Comparison of ENCODE assay signal across 9 cellular contexts in genomic region chr13:111006508-111007031, GRCh38.
DNase-seq lines count a peak whose midpoint lies in the region; ATAC-seq and TF ChIP-seq lines count a peak whose summit lies in the region.
"Had no signal": no experiment of that assay in that cellular context is flagged by ENCODE, and none has a peak within 500 bp of the region (broad histone marks: within the 10 kb centered on the region; RNA-seq: fewer than 3 reads in every experiment).

No MANE protein-coding gene starts in this region.

- H3K4me1 ChIP-seq in spleen, result peaks cover 0 to 26% (median 12%) of the 10 kb centered on the region in 6 donors

- DNase-seq in H7, result peak; percentile 44
- peak; percentile 95 for DNase-seq in chondrocyte (ENCODE audit: low spot score)
- DNase-seq in left kidney (ENCODE audit: low read depth, low spot score), result peak; percentile 53
- DNase-seq in spleen, result no peak
- no peak for DNase-seq in OCI-M1 (lab: John Stamatoyannopoulos, UW)
- no peak for DNase-seq in glutamatergic neuron
- no peak for DNase-seq in NCI-H524 treated with DMSO at 0.1 percent for 48 hours (lab: John Stamatoyannopoulos, UW)

- peaks cover 27% of the 10 kb centered on the region for H3K4me1 Mint-ChIP-seq in chondrocyte (ENCODE audit: low read depth)
- H3K4me1 Mint-ChIP-seq in glutamatergic neuron (ENCODE audit: low read depth, unreplicated experiment), result no peaks in the 10 kb centered on the region

- H3K27ac ChIP-seq in spleen, result peak overlapping the region; percentile 55 to 85 (median 80)

- H3K9me3 ChIP-seq in spleen, result peaks cover 0 to 10% (median 0%) of the 10 kb centered on the region in 8 donors

- 61 to 81% (median 72%) methylated on average over 13 of the region's 13 CpGs for WGBS in spleen, 5 donors

- intact Hi-C loops in spleen (cut with DNase I; ENCODE audit: low total_unique reads), result no loop called here

- H3K27ac Mint-ChIP-seq in chondrocyte (ENCODE audit: unreplicated experiment) (peak overlapping the region; percentile 95), glutamatergic neuron (ENCODE audit: unreplicated experiment) (no peak overlapping the region)
- H3K27ac Mint-ChIP-seq: dendritic cell treated with granulocyte-macrophage colony-stimulating factor and Interleukin-4, amounts not matched to agents 40 ng/mL and 50 ng/mL, for 4 days had no signal

- H3K36me3 Mint-ChIP-seq in chondrocyte (ENCODE audit: low read depth) (no peaks in the 10 kb centered on the region), glutamatergic neuron (ENCODE audit: unreplicated experiment) (no peaks in the 10 kb centered on the region)

- H3K27me3 ChIP-seq in H7 (ENCODE audit: control insufficient read depth, insufficient read depth, low read length) (no peaks in the 10 kb centered on the region), spleen (replicated peaks in 1 of 7) (no peaks in the 10 kb centered on the region)

- ATAC-seq in GM21786 (IDR thresholded peaks at IDR 0.05; ENCODE audit: unreplicated experiment), result no peak

- TF ChIP-seq POLR2A in spleen (IDR thresholded peaks at IDR 0.05), result no peak

- H3K27me3 Mint-ChIP-seq in chondrocyte (ENCODE audit: low read depth) (no peaks in the 10 kb centered on the region), glutamatergic neuron (ENCODE audit: unreplicated experiment) (no peaks in the 10 kb centered on the region)

- H3K36me3 ChIP-seq in H7 (replicated peaks; ENCODE audit: control insufficient read depth, insufficient read depth, low read length) (no peaks in the 10 kb centered on the region), spleen (no peaks in the 10 kb centered on the region)

- H3K4me3 ChIP-seq in H7 (ENCODE audit: insufficient read depth, low read depth, low read length) (no peak overlapping the region), spleen (no peak overlapping the region)

- H3K4me3 Mint-ChIP-seq in chondrocyte (ENCODE audit: unreplicated experiment) (peak overlapping the region; percentile 56), glutamatergic neuron (ENCODE audit: unreplicated experiment) (no peak overlapping the region)
- H3K4me3 Mint-ChIP-seq: dendritic cell treated with granulocyte-macrophage colony-stimulating factor and Interleukin-4, amounts not matched to agents 40 ng/mL and 50 ng/mL, for 4 days had no signal

- H3K9me3 Mint-ChIP-seq in chondrocyte (ENCODE audit: low read depth) (no peaks in the 10 kb centered on the region), glutamatergic neuron (ENCODE audit: unreplicated experiment) (peaks cover under 1% of the 10 kb centered on the region)

- TF ChIP-seq CTCF in chondrocyte (IDR thresholded peaks at IDR 0.05) (no peak), spleen (IDR thresholded peaks at IDR 0.05 in 8 of 11, conservative IDR thresholded peaks at IDR 0.05 in 3 of 11) (no peak), glutamatergic neuron (IDR thresholded peaks at IDR 0.05; ENCODE audit: partially characterized antibody, unreplicated experiment) (no peak)

Comparison
In these comparisons a context has a peak if more than half of its experiments do, and no peak if none do; other contexts are left out.
1. DNase-seq: peak in H7 (single experiment), chondrocyte (single experiment) and left kidney (single experiment); none in spleen (single experiment), OCI-M1 (single experiment), glutamatergic neuron (single experiment) and NCI-H524 treated with DMSO at 0.1 percent for 48 hours (single experiment).